16 cellular contexts compared by ENCODE assay signal in genomic region chr11:3340025-3340424, GRCh38. TPM values are rescaled to one million over a fixed set of nuclear protein-coding genes. Genes with fewer than 3 reads are reported as not detected.
DNase-seq lines count a peak whose midpoint lies in the region; ATAC-seq, FAIRE-seq and TF ChIP-seq lines count a peak whose summit lies in the region.
"Had no signal": no experiment of that assay in that cellular context is flagged by ENCODE, and none has a peak within 500 bp of the region (broad histone marks: within the 10 kb centered on the region; RNA-seq: fewer than 3 reads in every experiment).

No MANE protein-coding gene starts in this region.

- peak; percentile 38 for FAIRE-seq in HTR-8/SVneo (lab: Jason Lieb, UNC)

- no peak overlapping the region for H3K4me3 ChIP-seq in brain microvascular endothelial cell (ENCODE audit: low read depth, low read length)
- no peak overlapping the region for H3K4me3 ChIP-seq in kidney epithelial cell (ENCODE audit: low read depth, low read length)
- H3K4me3 ChIP-seq: suprapubic skin had no signal

- H3K4me3 Mint-ChIP-seq in effector memory CD8-positive, alpha-beta T cell: no peak overlapping the region
- H3K4me3 Mint-ChIP-seq: activated T-cell treated with anti-CD3 and anti-CD28 coated beads, Interleukin-2, amount 50 U/mL, for 4 hours; CD4-positive, CD25-positive, alpha-beta regulatory T cell; central memory CD8-positive, alpha-beta T cell; memory B cell; WTC11 had no signal

- intact Hi-C loops in head of caudate nucleus (cut with DNase I): no loop called here

- H3K27ac ChIP-seq in brain microvascular endothelial cell: no peak overlapping the region
- H3K27ac ChIP-seq: suprapubic skin had no signal

- no peaks in the 10 kb centered on the region for H3K9me3 Mint-ChIP-seq in effector memory CD8-positive, alpha-beta T cell
- H3K9me3 Mint-ChIP-seq: activated T-cell treated with anti-CD3 and anti-CD28 coated beads, Interleukin-2, amount 50 U/mL, for 4 hours; central memory CD8-positive, alpha-beta T cell; memory B cell had no signal

- peaks cover 43 to 57% of the 10 kb centered on the region in 2 donors for H3K27me3 Mint-ChIP-seq in effector memory CD8-positive, alpha-beta T cell

- DNase-seq in AG08396 (ENCODE audit: low spot score) (peak; percentile 77), HTR-8/SVneo (ENCODE audit: insufficient read length, low spot score) (peak; percentile 22), brain microvascular endothelial cell (peak; percentile 90), kidney epithelial cell (ENCODE audit: low read depth) (peak; percentile 37), head of caudate nucleus (no peak)
- DNase-seq in stimulated activated CD8-positive, alpha-beta memory T cell treated with anti-CD3 and anti-CD28 coated beads, Interleukin-4, amount 100 ng/mL, for 48 hours: no peak
- DNase-seq in effector memory CD8-positive, alpha-beta T cell: no peak
- DNase-seq: activated T-cell treated with anti-CD3 and anti-CD28 coated beads, Interleukin-2, amount 50 U/mL, for 4 hours; CD4-positive, CD25-positive, alpha-beta regulatory T cell; GOT3; SHP77 had no signal

- TF ChIP-seq CTCF in brain microvascular endothelial cell (IDR thresholded peaks at IDR 0.05; ENCODE audit: low read depth, low read length, missing control alignments): no peak
- no peak for TF ChIP-seq CTCF in kidney epithelial cell (IDR thresholded peaks at IDR 0.05; ENCODE audit: insufficient read depth, low read length, poor library complexity, severe bottlenecking)

- H3K36me3 Mint-ChIP-seq in effector memory CD8-positive, alpha-beta T cell (ENCODE audit: insufficient read depth): no peaks in the 10 kb centered on the region
- H3K36me3 Mint-ChIP-seq: CD4-positive, CD25-positive, alpha-beta regulatory T cell; memory B cell; WTC11 had no signal

- H3K27me3 ChIP-seq in brain microvascular endothelial cell (replicated peaks) (no peaks in the 10 kb centered on the region), kidney epithelial cell (ENCODE audit: control insufficient read depth, insufficient read depth, low read length) (no peaks in the 10 kb centered on the region)

- H3K4me1 Mint-ChIP-seq in effector memory CD8-positive, alpha-beta T cell (ENCODE audit: low read depth in 2 of 2): peaks cover 0 to 2% of the 10 kb centered on the region in 2 donors
- H3K4me1 Mint-ChIP-seq: central memory CD8-positive, alpha-beta T cell had no signal

- no peak for ATAC-seq in HG03565 (IDR thresholded peaks at IDR 0.05; ENCODE audit: unreplicated experiment)
- ATAC-seq in effector memory CD8-positive, alpha-beta T cell (replicated peaks): no peak
- ATAC-seq: activated T-cell treated with anti-CD3 and anti-CD28 coated beads, Interleukin-2, amount 50 U/mL, for 4 hours; WTC11 had no signal

- no peaks in the 10 kb centered on the region for H3K36me3 ChIP-seq in brain microvascular endothelial cell (replicated peaks)
- H3K36me3 ChIP-seq in kidney epithelial cell (ENCODE audit: control insufficient read depth, insufficient read depth, low read length): no peaks in the 10 kb centered on the region
- H3K36me3 ChIP-seq: suprapubic skin had no signal

- in situ Hi-C loops in brain microvascular endothelial cell (cut with HindIII; ENCODE audit: low pct_ligation_motif_present, low sequenced_read_pairs): no loop called here

- no peak overlapping the region for H3K27ac Mint-ChIP-seq in effector memory CD8-positive, alpha-beta T cell
- H3K27ac Mint-ChIP-seq: memory B cell, WTC11 had no signal

RNA-seq across cellular contexts. Expression of gene ZNF195, which starts 38.9 kb away (rescaled TPM):
- total RNA-seq in kidney epithelial cell: 53.5 and 72.5 TPM in 2 replicates

Comparison
In these comparisons a context has a peak if more than half of its experiments do, and no peak if none do; other contexts are left out.
1. DNase-seq: peak in AG08396 (single experiment), HTR-8/SVneo (single experiment), brain microvascular endothelial cell (single experiment) and kidney epithelial cell (single experiment); none in stimulated activated CD8-positive, alpha-beta memory T cell treated with anti-CD3 and anti-CD28 coated beads, Interleukin-4, amount 100 ng/mL, for 48 hours (single experiment), head of caudate nucleus (0 of 42) and effector memory CD8-positive, alpha-beta T cell (0 of 3).